ENCODE assay signal across 8 cellular contexts in genomic region chr19:39539165-39539518, GRCh38. TPM values are rescaled to one million over a fixed set of nuclear protein-coding genes. Genes with fewer than 3 reads are reported as not detected.
DNase-seq lines count a peak whose midpoint lies in the region; ATAC-seq and TF ChIP-seq lines count a peak whose summit lies in the region.

No MANE protein-coding gene starts in this region.

- peak overlapping the region; percentile 90 for H3K9ac ChIP-seq in HUES6 (ENCODE audit: low read length)

- no peaks in the 10 kb centered on the region for H3K9me3 Mint-ChIP-seq in CD4-positive, alpha-beta T cell

- H3K27me3 ChIP-seq in CD4-positive, alpha-beta T cell (ENCODE audit: control insufficient read depth, insufficient read depth, low read length), result no peaks in the 10 kb centered on the region
- H3K27me3 ChIP-seq in HUES6 (ENCODE audit: control insufficient read depth, insufficient read depth, low read length) (no peaks in the 10 kb centered on the region), lower lobe of right lung (ENCODE audit: low read depth) (no peaks in the 10 kb centered on the region), uterus (no peaks in the 10 kb centered on the region)

- H3K27ac ChIP-seq in CD4-positive, alpha-beta T cell (ENCODE audit: low read depth, low read length), result peak overlapping the region; percentile 93
- no peak overlapping the region for H3K27ac ChIP-seq in HUES6 (ENCODE audit: low read depth, low read length)
- H3K27ac ChIP-seq in lower lobe of right lung, result peak overlapping the region; percentile 91
- peak overlapping the region; percentile 89 to 99 for H3K27ac ChIP-seq in uterus

- no peak for ATAC-seq in CD4-positive, alpha-beta T cell (ENCODE audit: poor library complexity)
- ATAC-seq in lower lobe of right lung, result peak in 1 of 2 donors; percentile 1

- peaks cover 10% of the 10 kb centered on the region for H3K36me3 Mint-ChIP-seq in CD4-positive, alpha-beta T cell (ENCODE audit: low read depth)

- intact Hi-C loops in CD4-positive, alpha-beta T cell (cut with DNase I, micrococcal nuclease), result loop anchor here in 1 of 2 experiments (2.0 to 10.0 kb wide), 3 partner anchors 102 to 414 kb away; partner anchors contain the start of genes PAK4 and SAMD4B
- intact Hi-C loops in lower lobe of right lung (cut with DNase I) (no loop called here), uterus (cut with DNase I; ENCODE audit: low total_unique reads) (loop anchor here (10.0 kb wide), 1 partner anchor 64 kb away; no protein-coding TSS in a partner anchor)

- H3K36me3 ChIP-seq in HUES6 (ENCODE audit: control insufficient read depth, insufficient read depth, low read length), result no peaks in the 10 kb centered on the region
- H3K36me3 ChIP-seq in lower lobe of right lung, result no peaks in the 10 kb centered on the region
- no peaks in the 10 kb centered on the region for H3K36me3 ChIP-seq in uterus

- H3K4me1 ChIP-seq in HUES6 (ENCODE audit: control insufficient read depth, insufficient read depth, low read length) (peaks cover 15% of the 10 kb centered on the region; the same call in 1 of the 2 replicates), lower lobe of right lung (peaks cover 23% of the 10 kb centered on the region), uterus (peaks cover 0 to 4% of the 10 kb centered on the region in 2 donors)

- POLR2A ChIA-PET in CD4-positive, alpha-beta T cell (lab: Charles Lee), result interaction anchor here (1.1 to 2.1 kb wide), 5 partner anchors 8 to 148 kb away, joined by 3 to 9 read pairs (median 6); partner anchors contain the start of genes MED29, PAF1, RPS16 and SUPT5H

- H3K4me3 Mint-ChIP-seq in CD4-positive, alpha-beta T cell, result peak overlapping the region; percentile 86

- H3K4me1 Mint-ChIP-seq in CD4-positive, alpha-beta T cell (ENCODE audit: low read depth), result peaks cover 65% of the 10 kb centered on the region

- CTCF ChIA-PET in CD4-positive, alpha-beta T cell (lab: Charles Lee), result interaction anchor here (1.0 to 1.4 kb wide), 2 partner anchors 12 to 37 kb away, joined by 3 to 6 read pairs; no protein-coding TSS in a partner anchor

- no peaks in the 10 kb centered on the region for H3K9me3 ChIP-seq in CD4-positive, alpha-beta T cell (ENCODE audit: control insufficient read depth, low read length)
- no peaks in the 10 kb centered on the region for H3K9me3 ChIP-seq in HUES6 (ENCODE audit: control insufficient read depth, insufficient read depth, low read depth, low read length)
- H3K9me3 ChIP-seq in lower lobe of right lung, result no peaks in the 10 kb centered on the region
- no peaks in the 10 kb centered on the region for H3K9me3 ChIP-seq in uterus

- no peak for DNase-seq in CD4-positive, alpha-beta T cell
- DNase-seq in astrocyte of the hippocampus (ENCODE audit: low read depth, low spot score) (peak; percentile 59), lower lobe of right lung (no peak), uterus (no peak), CD1c-positive myeloid dendritic cell (ENCODE audit: extremely low spot score) (no peak), NCI-H446 (lab: John Stamatoyannopoulos, UW) (no peak), HPDE6-E6E7 (ENCODE audit: extremely low spot score) (no peak)

- TF ChIP-seq CTCF in CD4-positive, alpha-beta T cell (IDR thresholded peaks at IDR 0.05), result no peak
- TF ChIP-seq CTCF in lower lobe of right lung (IDR thresholded peaks at IDR 0.05) (no peak), uterus (IDR thresholded peaks at IDR 0.05) (no peak)

- H3K27ac Mint-ChIP-seq in CD4-positive, alpha-beta T cell, result peak overlapping the region; percentile 96

- no peak for TF ChIP-seq POLR2A in uterus (IDR thresholded peaks at IDR 0.05)

- H3K4me3 ChIP-seq in HUES6 (ENCODE audit: low read depth, low read length) (peak overlapping the region; percentile 96), lower lobe of right lung (peak overlapping the region; percentile 79), uterus (peak overlapping the region; percentile 63 to 99)

- H3K27me3 Mint-ChIP-seq in CD4-positive, alpha-beta T cell, result no peaks in the 10 kb centered on the region

RNA-seq across cellular contexts. Expression of gene EID2, which starts 0.8 kb away (rescaled TPM):
- total RNA-seq in CD4-positive, alpha-beta T cell, result 10 to 100 TPM; 17.2 to 18.1 TPM
- total RNA-seq in lower lobe of right lung (12.8 TPM), uterus (10 to 100 TPM in 2 of 4 donors, 1 to 10 TPM in 2; 3.8 to 15.5 (median 8.6) TPM)

RNA-seq across cellular contexts. Expression of gene EID2B, which starts 6.5 kb away (rescaled TPM):
- total RNA-seq in CD4-positive, alpha-beta T cell, result 1 to 10 TPM; 5.0 to 5.1 TPM
- 3.7 TPM for total RNA-seq in lower lobe of right lung
- 1 to 10 TPM in 3 of 4 donors, under 1 TPM in 1; 0.29 to 6.6 (median 5.1) TPM for total RNA-seq in uterus

RNA-seq across cellular contexts. Expression of gene SELENOV, which starts 24.2 kb away (rescaled TPM):
- total RNA-seq in CD4-positive, alpha-beta T cell, result not detected
- total RNA-seq in lower lobe of right lung, result not detected
- total RNA-seq in uterus, result under 1 TPM in 1 of 4 donors, not detected in 3; 0.41 TPM

RNA-seq across cellular contexts. Expression of gene DLL3, which starts 40.4 kb away (rescaled TPM):
- not detected for total RNA-seq in CD4-positive, alpha-beta T cell
- total RNA-seq in lower lobe of right lung (not detected), uterus (under 1 TPM in 1 of 4 donors, not detected in 3; 0.41 TPM)

RNA-seq across cellular contexts. Expression of gene TIMM50, which starts 58.5 kb away (rescaled TPM):
- total RNA-seq in CD4-positive, alpha-beta T cell, result 10 to 100 TPM; 38.3 to 43.4 TPM
- 44.0 TPM for total RNA-seq in lower lobe of right lung
- 10 to 100 TPM; 21.0 to 48.6 (median 28.5) TPM for total RNA-seq in uterus
